ENCODE assay signal across 8 cellular contexts in the genomic region with DNA sequence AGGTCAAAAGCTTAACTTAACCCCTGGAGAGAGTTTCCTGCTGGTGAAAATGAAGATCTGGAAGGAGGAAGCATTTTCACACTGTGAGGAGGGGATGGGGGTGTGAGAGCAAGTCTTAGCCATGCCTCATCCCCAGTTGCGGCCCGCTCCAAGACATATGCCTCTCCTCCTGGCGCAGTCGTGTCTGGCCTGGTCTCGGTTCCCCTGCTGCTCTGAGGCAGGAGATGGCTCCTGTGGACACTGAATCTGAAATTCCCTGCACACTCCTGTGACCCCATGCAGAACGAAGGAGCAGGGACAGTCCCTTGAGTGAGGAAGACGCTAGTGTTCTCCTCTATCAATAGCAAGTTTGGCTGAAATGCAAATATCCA. TPM values are rescaled to one million over a fixed set of nuclear protein-coding genes. Genes with fewer than 3 reads are reported as not detected.
DNase-seq lines count a peak whose midpoint lies in the region; ATAC-seq, FAIRE-seq and TF ChIP-seq lines count a peak whose summit lies in the region.

No MANE protein-coding gene starts in this region.

- intact Hi-C loops in left colon (cut with DNase I, micrococcal nuclease) = no loop called here

- H2AFZ ChIP-seq in ACC112 (ENCODE audit: low read length, unreplicated experiment) = no peak overlapping the region

- no peak for ATAC-seq in left colon

- TF ChIP-seq CTCF in choroid plexus epithelial cell (conservative IDR thresholded peaks at IDR 0.05; ENCODE audit: low read depth, low read length) = no peak

- no peaks in the 10 kb centered on the region for H3K27me3 ChIP-seq in ACC112 (ENCODE audit: insufficient read depth, low read length)
- H3K27me3 ChIP-seq in HUES64 (ENCODE audit: insufficient read depth, low read length) = no peaks in the 10 kb centered on the region
- no peaks in the 10 kb centered on the region for H3K27me3 ChIP-seq in mucosa of rectum (ENCODE audit: control insufficient read depth in 2 of 2, insufficient read depth in 2 of 2, low read length in 2 of 2)

- H3K27ac ChIP-seq in ACC112 (ENCODE audit: low read depth, low read length) = no peak overlapping the region
- H3K27ac ChIP-seq in HUES64 (ENCODE audit: low read depth, low read length) = no peak overlapping the region
- H3K27ac ChIP-seq in mucosa of rectum (ENCODE audit: low read depth in 2 of 2, low read length in 2 of 2) = peak overlapping the region; percentile 93 to 97

- WGBS in HUES64 = 30% methylated on average over 7 of the region's 7 CpGs

- H3K9ac ChIP-seq in HUES64 (ENCODE audit: low read depth, low read length) (no peak overlapping the region), mucosa of rectum (ENCODE audit: low read depth in 1 of 2, low read length in 2 of 2) (peak overlapping the region; percentile 85 to 92)

- DNase-seq in choroid plexus epithelial cell (ENCODE audit: low read depth) (peak; percentile 28), NCI-H1048 (lab: John Stamatoyannopoulos, UW) (no peak), left colon (no peak), urothelium cell line (ENCODE audit: low spot score) (no peak), epidermal melanocyte (ENCODE audit: insufficient read length, low spot score) (no peak)

- FAIRE-seq in urothelium cell line (lab: Jason Lieb, UNC) = no peak

- H3K36me3 ChIP-seq in ACC112 (ENCODE audit: insufficient read depth, low read length) (no peaks in the 10 kb centered on the region), HUES64 (ENCODE audit: insufficient read depth, low read length) (no peaks in the 10 kb centered on the region; the same call in 1 of the 2 replicates), mucosa of rectum (ENCODE audit: control insufficient read depth in 2 of 2, insufficient read depth in 2 of 2, low read length in 2 of 2) (peaks cover 0 to 3% of the 10 kb centered on the region in 2 donors)

- no peaks in the 10 kb centered on the region for H3K4me1 ChIP-seq in ACC112 (ENCODE audit: control insufficient read depth, insufficient read depth, low read length, unreplicated experiment)
- H3K4me1 ChIP-seq in HUES64 (ENCODE audit: insufficient read depth, low read length) = peaks cover 10% of the 10 kb centered on the region; the same call in 1 of the 2 replicates
- H3K4me1 ChIP-seq in mucosa of rectum (ENCODE audit: control insufficient read depth in 2 of 2, insufficient read depth in 2 of 2, low read length in 2 of 2) = peaks cover 4 to 9% of the 10 kb centered on the region in 2 donors

- H3K4me3 ChIP-seq in ACC112 (ENCODE audit: low read depth, low read length) (peak overlapping the region; percentile 96; the same call in 1 of the 2 replicates), HUES64 (ENCODE audit: low read length) (peak overlapping the region; percentile 86), choroid plexus epithelial cell (ENCODE audit: low read depth, low read length) (peak overlapping the region; percentile 65), mucosa of rectum (ENCODE audit: low read length in 2 of 2) (peak overlapping the region; percentile 78 to 89)

- H3K79me2 ChIP-seq in ACC112 (ENCODE audit: control insufficient read depth, insufficient read depth, low read length, unreplicated experiment) = no peaks in the 10 kb centered on the region

- 0 out of 2 replicates have a peak, but pooled peaks cover 2% of the 10 kb centered on the region for H3K9me3 ChIP-seq in HUES64 (ENCODE audit: insufficient read depth, low read depth, low read length)
- no peaks in the 10 kb centered on the region for H3K9me3 ChIP-seq in mucosa of rectum (ENCODE audit: control insufficient read depth in 2 of 2, low read length in 2 of 2)

RNA-seq across cellular contexts. Expression of a gene that starts 0.3 kb away (rescaled TPM):
- polyA plus RNA-seq in HUES64 (2013, experiment 1 of 2) = 14.3 TPM
- polyA plus RNA-seq in HUES64 (2013, experiment 2 of 2) = 15.8 TPM
- total RNA-seq in left colon = 10 to 100 TPM; 17.3 to 26.5 TPM

RNA-seq across cellular contexts. Expression of a gene that starts 37.7 kb away (rescaled TPM):
- 7.4 TPM for polyA plus RNA-seq in HUES64 (2013, experiment 1 of 2)
- 7.9 TPM for polyA plus RNA-seq in HUES64 (2013, experiment 2 of 2)
- total RNA-seq in left colon = 10 to 100 TPM; 16.4 to 20.0 TPM

RNA-seq across cellular contexts. Expression of a gene that starts 38.7 kb away (rescaled TPM):
- 1.8 TPM for polyA plus RNA-seq in HUES64 (2013, experiment 1 of 2)
- polyA plus RNA-seq in HUES64 (2013, experiment 2 of 2) = 3.0 TPM
- 10 to 100 TPM in 1 of 2 donors, 1 to 10 TPM in 1; 9.6 to 10.9 TPM for total RNA-seq in left colon

Comparison
In these comparisons a context has a peak if more than half of its experiments do, and no peak if none do; other contexts are left out.
1. H3K27ac ChIP-seq: peak in mucosa of rectum (2 of 2); none in ACC112 (single experiment) and HUES64 (single experiment).
2. Peak in every context shown above with its lines, with median percentiles within 50 percentile points of each other: H3K4me3 ChIP-seq.